Comparison of ENCODE assay signal across 1 cellular context in the genomic region with DNA sequence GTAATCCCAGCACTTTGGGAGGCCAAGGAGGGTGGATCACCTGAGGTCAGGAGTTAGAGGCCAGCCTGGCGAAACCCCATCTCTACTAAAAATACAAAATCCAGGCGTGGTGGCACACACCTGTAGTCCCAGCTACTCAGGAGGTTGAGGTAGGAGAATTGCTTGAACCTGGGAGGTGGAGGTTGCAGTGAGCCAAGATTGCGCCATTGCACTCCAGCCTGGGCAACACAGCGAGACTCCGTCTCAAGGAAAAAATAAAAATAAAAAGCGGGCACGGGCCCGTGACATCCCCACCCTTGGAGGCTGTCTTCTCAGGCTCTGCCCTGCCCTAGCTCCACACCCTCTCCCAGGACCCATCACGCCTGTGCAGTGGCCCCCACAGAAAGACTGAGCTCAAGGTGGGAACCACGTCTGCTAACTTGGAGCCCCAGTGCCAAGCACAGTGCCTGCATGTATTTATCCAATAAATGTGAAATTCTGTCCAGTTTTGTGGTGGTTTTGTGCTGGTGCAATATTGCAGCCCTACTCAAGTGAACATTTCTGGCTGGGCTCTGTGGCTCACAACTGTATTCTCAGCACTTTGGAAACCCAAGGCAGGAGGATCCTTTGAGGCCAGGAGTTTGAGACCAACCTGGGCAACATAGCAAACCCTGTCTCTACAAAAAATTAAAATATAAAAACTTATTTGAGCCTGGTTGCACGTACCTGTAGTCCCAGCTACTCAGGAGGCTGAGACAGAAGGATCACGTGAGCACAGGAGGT.
TF ChIP-seq lines count a peak whose summit lies in the region.
"Not testable (repeated sequence)": the region's sequence is repeated elsewhere in the genome, so short reads cannot be mapped to it uniquely, and the experiment has no call there.

No MANE protein-coding gene starts in this region.

TF ChIP-seq in HepG2, 621 proteins besides CTCF, POLR2A, EP300 and RAD21:
- TF ChIP-seq TGIF2 (CRISPR knock-in tag; IDR thresholded peaks at IDR 0.05) (0 out of 2 replicates have a peak, but pooled peaks have one; percentile 12), ZNF121 (CRISPR knock-in tag; IDR thresholded peaks at IDR 0.05) (peak; percentile 96), HDAC1 (CRISPR knock-in tag; IDR thresholded peaks at IDR 0.05) (0 out of 2 replicates have a peak, but pooled peaks have one; percentile 4), TBX3 (IDR thresholded peaks at IDR 0.05; ENCODE audit: borderline replicate concordance) (0 out of 2 replicates have a peak, but pooled peaks have one; percentile 3), POLR2AphosphoS5 (IDR thresholded peaks at IDR 0.05; ENCODE audit: low read depth, low read length) (peak; percentile 37; the same call in 1 of the 2 replicates), KDM5B (CRISPR knock-in tag; IDR thresholded peaks at IDR 0.05; ENCODE audit: borderline replicate concordance) (0 out of 2 replicates have a peak, but pooled peaks have one; percentile 26), ZMYM3 (CRISPR knock-in tag; IDR thresholded peaks at IDR 0.05) (peak; percentile 54), SMAD1 (CRISPR knock-in tag; IDR thresholded peaks at IDR 0.05; ENCODE audit: borderline replicate concordance, low read depth) (0 out of 2 replicates have a peak, but pooled peaks have one; percentile 32), TMF1 (CRISPR knock-in tag; IDR thresholded peaks at IDR 0.05; ENCODE audit: low read depth) (peak; percentile 9; the same call in 1 of the 2 replicates), ZC3H13 (CRISPR knock-in tag; IDR thresholded peaks at IDR 0.05) (peak; percentile 5; the same call in 1 of the 2 replicates), KDM3A (CRISPR knock-in tag; IDR thresholded peaks at IDR 0.05; ENCODE audit: low read depth) (0 out of 2 replicates have a peak, but pooled peaks have one; percentile 15), HNF1A (CRISPR knock-in tag; IDR thresholded peaks at IDR 0.05; ENCODE audit: borderline replicate concordance) (0 out of 2 replicates have a peak, but pooled peaks have one; percentile 4), POLR2G (IDR thresholded peaks at IDR 0.05; ENCODE audit: low read depth, low read length) (peak; percentile 53; the same call in 1 of the 2 replicates)
- TF ChIP-seq, protein P1, sequence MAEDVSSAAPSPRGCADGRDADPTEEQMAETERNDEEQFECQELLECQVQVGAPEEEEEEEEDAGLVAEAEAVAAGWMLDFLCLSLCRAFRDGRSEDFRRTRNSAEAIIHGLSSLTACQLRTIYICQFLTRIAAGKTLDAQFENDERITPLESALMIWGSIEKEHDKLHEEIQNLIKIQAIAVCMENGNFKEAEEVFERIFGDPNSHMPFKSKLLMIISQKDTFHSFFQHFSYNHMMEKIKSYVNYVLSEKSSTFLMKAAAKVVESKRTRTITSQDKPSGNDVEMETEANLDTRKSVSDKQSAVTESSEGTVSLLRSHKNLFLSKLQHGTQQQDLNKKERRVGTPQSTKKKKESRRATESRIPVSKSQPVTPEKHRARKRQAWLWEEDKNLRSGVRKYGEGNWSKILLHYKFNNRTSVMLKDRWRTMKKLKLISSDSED (CRISPR knock-in tag; IDR thresholded peaks at IDR 0.05): 0 out of 2 replicates have a peak, but pooled peaks have one; percentile 30
- TF ChIP-seq HNF1A (IDR thresholded peaks at IDR 0.05; ENCODE audit: low read depth): not testable (repeated sequence)
- TF ChIP-seq, protein P2, sequence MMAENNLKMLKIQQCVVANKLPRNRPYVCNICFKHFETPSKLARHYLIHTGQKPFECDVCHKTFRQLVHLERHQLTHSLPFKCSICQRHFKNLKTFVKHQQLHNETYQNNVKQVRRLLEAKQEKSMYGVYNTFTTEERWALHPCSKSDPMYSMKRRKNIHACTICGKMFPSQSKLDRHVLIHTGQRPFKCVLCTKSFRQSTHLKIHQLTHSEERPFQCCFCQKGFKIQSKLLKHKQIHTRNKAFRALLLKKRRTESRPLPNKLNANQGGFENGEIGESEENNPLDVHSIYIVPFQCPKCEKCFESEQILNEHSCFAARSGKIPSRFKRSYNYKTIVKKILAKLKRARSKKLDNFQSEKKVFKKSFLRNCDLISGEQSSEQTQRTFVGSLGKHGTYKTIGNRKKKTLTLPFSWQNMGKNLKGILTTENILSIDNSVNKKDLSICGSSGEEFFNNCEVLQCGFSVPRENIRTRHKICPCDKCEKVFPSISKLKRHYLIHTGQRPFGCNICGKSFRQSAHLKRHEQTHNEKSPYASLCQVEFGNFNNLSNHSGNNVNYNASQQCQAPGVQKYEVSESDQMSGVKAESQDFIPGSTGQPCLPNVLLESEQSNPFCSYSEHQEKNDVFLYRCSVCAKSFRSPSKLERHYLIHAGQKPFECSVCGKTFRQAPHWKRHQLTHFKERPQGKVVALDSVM (CRISPR knock-in tag; IDR thresholded peaks at IDR 0.05): peak; percentile 68
